In genomic region chr1:10559386-10559785, GRCh38 we compare ENCODE assay signal across 31 cellular contexts.
"Had no signal": no experiment of that assay in that cellular context is flagged by ENCODE, and none has a peak within 500 bp of the region (broad histone marks: within the 10 kb centered on the region; RNA-seq: fewer than 3 reads in every experiment).

No MANE protein-coding gene starts in this region.

- H3K27ac Mint-ChIP-seq: activated B cell treated with CpG ODN at 0.5 μM for 24 hours; activated CD8-positive, alpha-beta T cell treated with anti-CD3 and anti-CD28 coated beads for 36 hours; activated naive CD8-positive, alpha-beta T cell; activated T-helper 17 cell treated with anti-CD3 and anti-CD28 coated beads, Interleukin-2, amount 50 U/mL, for 72 hours; T-helper 17 cell; T-helper 2 cell treated with Interferon-gamma antibody and Interleukin-4, amounts not matched to agents 5 μg/mL and 100 μg/mL, for 36 hours had no signal

- H3K27ac ChIP-seq: brain microvascular endothelial cell, epithelial cell of prostate, esophagus squamous epithelium, gastroesophageal sphincter, heart right ventricle, VCaP had no signal

- H3K27me3 ChIP-seq: brain microvascular endothelial cell, esophagus squamous epithelium, gastroesophageal sphincter, heart right ventricle had no signal

- ATAC-seq: activated CD4-positive, CD25-positive, alpha-beta regulatory T cell treated with anti-CD3 and anti-CD28 coated beads, Interleukin-2, amount 50 U/mL, for 24 hours; activated CD8-positive, alpha-beta T cell treated with anti-CD3 and anti-CD28 coated beads for 36 hours; activated T-cell treated with anti-CD3 and anti-CD28 coated beads, Interleukin-2, amount 50 U/mL, for 4 hours; activated T-helper 17 cell treated with anti-CD3 and anti-CD28 coated beads, Interleukin-2, amount 50 U/mL, for 72 hours; effector memory CD8-positive, alpha-beta T cell; gastroesophageal sphincter; heart right ventricle; T-helper 17 cell had no signal

- H3K4me3 ChIP-seq: esophagus squamous epithelium, gastroesophageal sphincter, heart right ventricle had no signal

- H3K27me3 Mint-ChIP-seq: activated B cell treated with CpG ODN at 0.5 μM for 24 hours; activated CD8-positive, alpha-beta T cell treated with anti-CD3 and anti-CD28 coated beads for 36 hours; activated naive CD8-positive, alpha-beta T cell; activated T-helper 17 cell treated with anti-CD3 and anti-CD28 coated beads, Interleukin-2, amount 50 U/mL, for 72 hours; central memory CD8-positive, alpha-beta T cell; effector memory CD8-positive, alpha-beta T cell; T-helper 17 cell had no signal

- H3K4me1 ChIP-seq: esophagus squamous epithelium, gastroesophageal sphincter had no signal

- H3K36me3 ChIP-seq: brain microvascular endothelial cell, esophagus squamous epithelium, gastroesophageal sphincter, heart right ventricle had no signal

- H3K4me3 Mint-ChIP-seq: activated B cell treated with CpG ODN at 0.5 μM for 24 hours; activated CD8-positive, alpha-beta T cell treated with anti-CD3 and anti-CD28 coated beads for 36 hours; activated naive CD8-positive, alpha-beta T cell; activated T-cell treated with anti-CD3 and anti-CD28 coated beads, Interleukin-2, amount 50 U/mL, for 4 hours; activated T-helper 17 cell treated with anti-CD3 and anti-CD28 coated beads, Interleukin-2, amount 50 U/mL, for 72 hours; central memory CD8-positive, alpha-beta T cell; effector memory CD8-positive, alpha-beta T cell; T-helper 17 cell; T-helper 2 cell treated with Interferon-gamma antibody and Interleukin-4, amounts not matched to agents 5 μg/mL and 100 μg/mL, for 36 hours had no signal

- DNase-seq: activated B cell treated with CpG ODN at 0.5 μM for 24 hours; activated CD4-positive, alpha-beta T cell treated with anti-CD3 and anti-CD28 coated beads for 48 hours; activated CD4-positive, alpha-beta T cell treated with anti-CD3 and anti-CD28 coated beads, Interleukin-2, amount 50 U/mL, for 1 hour; activated CD4-positive, alpha-beta T cell treated with anti-CD3 and anti-CD28 coated beads, Interleukin-2, amount 50 U/mL, for 48 hours; activated CD8-positive, alpha-beta memory T cell treated with anti-CD3 and anti-CD28 coated beads for 24 hours; activated CD8-positive, alpha-beta T cell treated with anti-CD3 and anti-CD28 coated beads for 36 hours; activated effector memory CD4-positive, alpha-beta T cell treated with Interleukin-2 at 50 U/mL for 16 hours; activated gamma-delta T cell treated with Interleukin-2 at 50 U/mL for 16 hours; activated naive CD4-positive, alpha-beta T cell treated with anti-CD3 and anti-CD28 coated beads, Interleukin-2, amount 50 U/mL, for 16 hours; activated naive CD4-positive, alpha-beta T cell treated with Interleukin-2 at 50 U/mL for 16 hours; activated T-cell treated with anti-CD3 and anti-CD28 coated beads, Interleukin-2, amount 50 U/mL, for 4 hours; amniotic stem cell; anterior cingulate cortex; brain microvascular endothelial cell; cortex of kidney; dermis blood vessel endothelial cell; effector CD4-positive, alpha-beta T cell; effector memory CD8-positive, alpha-beta T cell; esophagus squamous epithelium; foreskin melanocyte; heart right ventricle; T-helper 1 cell; T-helper 17 cell had no signal
